18 cellular contexts compared by ENCODE assay signal in genomic region chr12:31620311-31620710, GRCh38. TPM values are rescaled to one million over a fixed set of nuclear protein-coding genes. Genes with fewer than 3 reads are reported as not detected.
DNase-seq lines count a peak whose midpoint lies in the region; ATAC-seq, FAIRE-seq and TF ChIP-seq lines count a peak whose summit lies in the region.
"Had no signal": no experiment of that assay in that cellular context is flagged by ENCODE, and none has a peak within 500 bp of the region (broad histone marks: within the 10 kb centered on the region; RNA-seq: fewer than 3 reads in every experiment).

No MANE protein-coding gene starts in this region.

- TF ChIP-seq CTCF in cardiac muscle cell (IDR thresholded peaks at IDR 0.05; ENCODE audit: low read depth, low read length): no peak

- POLR2A ChIA-PET in HEK293T (lab: Yijun Ruan, JAX): no interaction called here

- WGBS in right cardiac atrium: 71% methylated on average over 2 of the region's 2 CpGs

- FAIRE-seq in urothelium cell line (lab: Jason Lieb, UNC): no peak
- FAIRE-seq: G401.6, GM12891, GM19239 had no signal

- intact Hi-C loops in right cardiac atrium (cut with DNase I): no loop called here

- H3K4me3 ChIP-seq in cardiac muscle cell (no peak overlapping the region), right cardiac atrium (ENCODE audit: low read length) (no peak overlapping the region)

- peaks cover 18% of the 10 kb centered on the region for H3K4me1 ChIP-seq in cardiac muscle cell (ENCODE audit: low read depth)
- H3K4me1 ChIP-seq in right cardiac atrium (ENCODE audit: control insufficient read depth, insufficient read depth, low read length): no peaks in the 10 kb centered on the region

- no peak for ATAC-seq in right cardiac atrium
- no peak for ATAC-seq in HG02981 (IDR thresholded peaks at IDR 0.05; ENCODE audit: unreplicated experiment)

- H3K27me3 ChIP-seq in cardiac muscle cell (no peaks in the 10 kb centered on the region), right cardiac atrium (ENCODE audit: control insufficient read depth, insufficient read depth) (no peaks in the 10 kb centered on the region)

- DNase-seq in cardiac muscle cell (ENCODE audit: low read depth in 1 of 2, low spot score in 1 of 2): no peak
- DNase-seq in right cardiac atrium: no peak
- peak; percentile 72 for DNase-seq in M059J (ENCODE audit: low read depth)
- peak; percentile 48 for DNase-seq in iris pigment epithelial cell (ENCODE audit: low read depth)
- DNase-seq in urothelium cell line (ENCODE audit: low spot score): peak; percentile 38
- no peak for DNase-seq in HEK293T (ENCODE audit: extremely low spot score)
- no peak for DNase-seq in NCI-H1930 (lab: John Stamatoyannopoulos, UW)
- DNase-seq: COR-L47, Karpas-422, NCI-H187 treated with DMSO at 0.1 percent for 48 hours, NCI-H2171 treated with DMSO at 0.1 percent for 48 hours, NCI-H510A, SHP77 treated with DMSO at 0.1 percent for 48 hours had no signal

- H3K27ac ChIP-seq in cardiac muscle cell (peak overlapping the region; percentile 93), right cardiac atrium (ENCODE audit: low read length) (no peak overlapping the region)
- H3K27ac ChIP-seq: HL-60 had no signal

- H3K36me3 ChIP-seq in cardiac muscle cell: no peaks in the 10 kb centered on the region

- H3K9me3 ChIP-seq in cardiac muscle cell (ENCODE audit: low read depth) (no peaks in the 10 kb centered on the region), right cardiac atrium (ENCODE audit: control insufficient read depth, low read length) (no peaks in the 10 kb centered on the region)

- CTCF ChIA-PET in HEK293T (lab: Yijun Ruan, JAX): no interaction called here

TF ChIP-seq in HEK293T, 16 proteins besides CTCF, POLR2A, EP300 and RAD21:
- no peak for TF ChIP-seq SUZ12 (IDR thresholded peaks at IDR 0.05)
- TF ChIP-seq NFRKB (IDR thresholded peaks at IDR 0.05): no peak
- no peak for TF ChIP-seq FOXK2 (IDR thresholded peaks at IDR 0.05)
- TF ChIP-seq CTBP1 (IDR thresholded peaks at IDR 0.05; ENCODE audit: borderline replicate concordance): no peak
- TF ChIP-seq ZNF384 (IDR thresholded peaks at IDR 0.05): no peak
- no peak for TF ChIP-seq BHLHE40 (IDR thresholded peaks at IDR 0.05; ENCODE audit: borderline replicate concordance)
- TF ChIP-seq LEF1 (IDR thresholded peaks at IDR 0.05; ENCODE audit: borderline replicate concordance): no peak
- TF ChIP-seq L3MBTL2 (conservative IDR thresholded peaks at IDR 0.05): no peak
- no peak for TF ChIP-seq HDGF (IDR thresholded peaks at IDR 0.05; ENCODE audit: borderline replicate concordance)
- no peak for TF ChIP-seq FOXA1 (IDR thresholded peaks at IDR 0.05)
- no peak for TF ChIP-seq TARDBP (IDR thresholded peaks at IDR 0.05)
- no peak for TF ChIP-seq FOXM1 (IDR thresholded peaks at IDR 0.05; ENCODE audit: borderline replicate concordance)
- TF ChIP-seq PKNOX1 (IDR thresholded peaks at IDR 0.05): no peak
- TF ChIP-seq SP1 (IDR thresholded peaks at IDR 0.05): no peak
- no peak for TF ChIP-seq ELF4 (IDR thresholded peaks at IDR 0.05)
- no peak for TF ChIP-seq ARNT (IDR thresholded peaks at IDR 0.05)

RNA-seq across cellular contexts. Expression of gene DENND5B, which starts 29.4 kb away (rescaled TPM):
- 85.4 and 121 TPM in 2 replicates for total RNA-seq in cardiac muscle cell
- 40.4 and 71.6 TPM in 2 replicates for polyA plus RNA-seq in cardiac muscle cell
- 10 to 100 TPM; 33.1 to 38.7 (median 37.4) TPM for total RNA-seq in right cardiac atrium
- polyA plus RNA-seq in right cardiac atrium: 9.6 TPM
- total RNA-seq in M059J (2014; rRNA removed; shearing (Covaris generic)): 24.6 and 25.3 TPM in 2 replicates

RNA-seq across cellular contexts. Expression of gene ETFBKMT, which starts 39.2 kb away (rescaled TPM):
- total RNA-seq in cardiac muscle cell (1.3 and 1.9 TPM in 2 replicates), right cardiac atrium (1 to 10 TPM; 4.8 to 6.9 (median 5.8) TPM)
- polyA plus RNA-seq in cardiac muscle cell (2.5 and 2.9 TPM in 2 replicates), right cardiac atrium (3.9 TPM)
- 1.3 TPM in 2 replicates for total RNA-seq in M059J (2014; rRNA removed; shearing (Covaris generic))

Comparison
In these comparisons a context has a peak if more than half of its experiments do, and no peak if none do; other contexts are left out.
1. DNase-seq: peak in M059J (single experiment), iris pigment epithelial cell (single experiment) and urothelium cell line (single experiment); none in cardiac muscle cell (0 of 2), right cardiac atrium (0 of 3), HEK293T (single experiment) and NCI-H1930 (0 of 2).